Comparison of ENCODE assay signal across 8 cellular contexts in genomic region chr2:190534310-190535118, GRCh38. TPM values are rescaled to one million over a fixed set of nuclear protein-coding genes. Genes with fewer than 3 reads are reported as not detected.
A peak's percentile ranks its signal among the peaks of the same experiment; 100 is the strongest.
DNase-seq lines count a peak whose midpoint lies in the region; ATAC-seq, FAIRE-seq and TF ChIP-seq lines count a peak whose summit lies in the region.

Gene NEMP2, minus strand, starts transcription at chr2:190534722. Its CDS starts 67 bp downstream, at chr2:190534655.

- H3K36me3 ChIP-seq in hepatocyte (replicated peaks; ENCODE audit: insufficient read depth, low read depth), result no peaks in the 10 kb centered on the region

- intact Hi-C loops in T-helper 2 cell treated with Interferon-gamma antibody and Interleukin-4, amounts not matched to agents 100 ng/mL and 5 ng/mL, for 36 hours (cut with micrococcal nuclease), result loop anchor here (1.0 to 5.0 kb wide), 8 partner anchors 43 to 873 kb away; partner anchors contain the start of genes ASNSD1, HIBCH, ORMDL1 and PMS1

- peak within 1 kb of the TSS; percentile 99 for H2AFZ ChIP-seq in hepatocyte

- FAIRE-seq in GM12891 (lab: Jason Lieb, UNC), result peak; percentile 92

- TF ChIP-seq POLR2A in GM12891 (IDR thresholded peaks at IDR 0.05; ENCODE audit: low read depth, low read length) (peak; percentile 72; the same call in 1 of the 2 replicates), NB4 (IDR thresholded peaks at IDR 0.05; ENCODE audit: extremely low read depth, insufficient read length) (peak; percentile 60)

- no peaks in the 10 kb centered on the region for H3K9me2 ChIP-seq in hepatocyte (replicated peaks; ENCODE audit: insufficient read depth)

- peak within 1 kb of the TSS; percentile 98 for H3K27ac ChIP-seq in hepatocyte

- 2% methylated on average over 69 of the region's 92 CpGs for WGBS in hepatocyte (ENCODE audit: low lambda C conversion rate, missing lambda C conversion rate)

- no peak for TF ChIP-seq CTCF in NB4 (IDR thresholded peaks at IDR 0.05; ENCODE audit: low read depth, low read length)
- no peak for TF ChIP-seq CTCF in hepatocyte (IDR thresholded peaks at IDR 0.05; ENCODE audit: poor library complexity)
- TF ChIP-seq CTCF in retinal pigment epithelial cell (conservative IDR thresholded peaks at IDR 0.05; ENCODE audit: low read depth, low read length), result no peak

- H3K27me3 ChIP-seq in hepatocyte, result no peaks in the 10 kb centered on the region

- ATAC-seq in HG02571 (IDR thresholded peaks at IDR 0.05; ENCODE audit: unreplicated experiment), result peak; percentile 69

- H3K9me3 ChIP-seq in hepatocyte (ENCODE audit: low read depth), result peaks cover 4% of the 10 kb centered on the region

- H3K4me3 ChIP-seq in NB4 (ENCODE audit: low read depth, low read length), result peak within 1 kb of the TSS; percentile 87
- H3K4me3 ChIP-seq in hepatocyte, result peak within 1 kb of the TSS; percentile 63
- H3K4me3 ChIP-seq in retinal pigment epithelial cell (ENCODE audit: low read length), result peak within 1 kb of the TSS; percentile 71

- no peaks in the 10 kb centered on the region for H4K20me1 ChIP-seq in hepatocyte (ENCODE audit: insufficient read depth, poor library complexity, severe bottlenecking)

- H3K79me2 ChIP-seq in hepatocyte, result peaks cover 11% of the 10 kb centered on the region

- H3K4me1 ChIP-seq in hepatocyte (ENCODE audit: insufficient read depth), result peaks cover 29% of the 10 kb centered on the region

- H3K4me2 ChIP-seq in hepatocyte, result peak within 1 kb of the TSS; percentile 79

- peak; percentile 69 for DNase-seq in GM12891 (ENCODE audit: insufficient read length, low spot score)
- DNase-seq in NB4 (ENCODE audit: low read depth), result peak; percentile 95
- peak in 54 of 58 donors; percentile 15 to 86 (median 61) for DNase-seq in anterior cingulate cortex (lab: John Stamatoyannopoulos, UW)
- DNase-seq in hepatocyte (ENCODE audit: low spot score), result peak; percentile 87
- DNase-seq in retinal pigment epithelial cell (ENCODE audit: low read depth), result no peak
- DNase-seq in cerebellar nuclear complex (lab: John Stamatoyannopoulos, UW), result no peak

TF ChIP-seq in GM12891, 5 proteins besides CTCF, POLR2A, EP300 and RAD21:
- peak; percentile 58; the same call in 1 of the 2 replicates for TF ChIP-seq POU2F2 (IDR thresholded peaks at IDR 0.05; ENCODE audit: low read depth, low read length)
- no peak for TF ChIP-seq TAF1 (IDR thresholded peaks at IDR 0.05; ENCODE audit: low read depth, low read length)
- TF ChIP-seq SPI1 (IDR thresholded peaks at IDR 0.05; ENCODE audit: low read depth, low read length), result peak; percentile 57; the same call in 1 of the 2 replicates
- TF ChIP-seq POLR2AphosphoS5 (IDR thresholded peaks at IDR 0.05; ENCODE audit: low read depth, low read length), result peak; percentile 83
- no peak for TF ChIP-seq PAX5 (IDR thresholded peaks at IDR 0.05; ENCODE audit: insufficient read depth, low read length, severe bottlenecking)

RNA-seq across cellular contexts. Expression of gene NEMP2, which starts in this region (rescaled TPM):
- polyA plus RNA-seq in GM12891 (2012; ENCODE audit: low read depth, missing spikeins), result 4.1 TPM
- total RNA-seq in T-helper 2 cell treated with Interferon-gamma antibody and Interleukin-4, amounts not matched to agents 100 ng/mL and 5 ng/mL, for 36 hours, result 17.8 and 22.0 TPM in 2 replicates
- 8.1 and 9.9 TPM in 2 replicates for total RNA-seq in hepatocyte
- polyA plus RNA-seq in hepatocyte, result 3.2 and 6.2 TPM in 2 replicates

Comparison
In these comparisons a context has a peak if more than half of its experiments do, and no peak if none do; other contexts are left out.
1. DNase-seq: peak in GM12891 (single experiment), NB4 (single experiment), anterior cingulate cortex (54 of 58) and hepatocyte (single experiment); none in retinal pigment epithelial cell (single experiment) and cerebellar nuclear complex (0 of 2).
2. Peak in every context shown above with its lines, with median percentiles within 50 percentile points of each other: H3K4me3 ChIP-seq.